Comparison of ENCODE assay signal across 13 cellular contexts in genomic region chr11:87659807-87660206, GRCh38.
DNase-seq lines count a peak whose midpoint lies in the region; TF ChIP-seq lines count a peak whose summit lies in the region.
"Had no signal": no experiment of that assay in that cellular context is flagged by ENCODE, and none has a peak within 500 bp of the region (broad histone marks: within the 10 kb centered on the region; RNA-seq: fewer than 3 reads in every experiment).

No MANE protein-coding gene starts in this region.

- peaks cover 0 to 14% (median 8%) of the 10 kb centered on the region in 6 donors for H3K9me3 Mint-ChIP-seq in immature natural killer cell

- no peak overlapping the region for H3K27ac Mint-ChIP-seq in immature natural killer cell
- H3K27ac Mint-ChIP-seq: B cell; CD8-positive, alpha-beta T cell; H9 had no signal

- H3K4me1 Mint-ChIP-seq in immature natural killer cell: no peaks in the 10 kb centered on the region
- H3K4me1 Mint-ChIP-seq: B cell had no signal

- H3K4me1 ChIP-seq in left ventricle myocardium inferior: no peaks in the 10 kb centered on the region
- H3K4me1 ChIP-seq: BLaER1 treated with 17β-estradiol and CSF1 and Interleukin-3, amounts not matched to agents 10 nM and 100 nM had no signal

- H3K27ac ChIP-seq in cingulate gyrus (ENCODE audit: low read depth, low read length): peak overlapping the region; percentile 74
- H3K27ac ChIP-seq in temporal lobe (ENCODE audit: low read depth, low read length): peak overlapping the region; percentile 69
- no peak overlapping the region for H3K27ac ChIP-seq in left ventricle myocardium inferior (replicated peaks)
- H3K27ac ChIP-seq: BLaER1 treated with 17β-estradiol and CSF1 and Interleukin-3, amounts not matched to agents 10 nM and 100 nM had no signal

- DNase-seq in EL (peak; percentile 10), NCI-H226 (peak; percentile 70), GM20000 (ENCODE audit: low spot score) (no peak), left ventricle myocardium inferior (no peak), immature natural killer cell (no peak)
- DNase-seq: Calu3; CD8-positive, alpha-beta T cell; DMS79 treated with DMSO at 0.1 percent for 48 hours; H9 had no signal

- intact Hi-C loops in left ventricle myocardium inferior (cut with micrococcal nuclease): no loop called here

- H3K9me3 ChIP-seq in left ventricle myocardium inferior (replicated peaks): no peaks in the 10 kb centered on the region
- H3K9me3 ChIP-seq: BLaER1 treated with 17β-estradiol and CSF1 and Interleukin-3, amounts not matched to agents 10 nM and 100 nM had no signal

- no peaks in the 10 kb centered on the region for H3K27me3 Mint-ChIP-seq in immature natural killer cell (ENCODE audit: low read depth in 3 of 3)
- H3K27me3 Mint-ChIP-seq: B cell had no signal

- H3K36me3 ChIP-seq in left ventricle myocardium inferior: no peaks in the 10 kb centered on the region
- H3K36me3 ChIP-seq: BLaER1 treated with 17β-estradiol and CSF1 and Interleukin-3, amounts not matched to agents 10 nM and 100 nM had no signal

- H3K27me3 ChIP-seq in left ventricle myocardium inferior (ENCODE audit: low read depth): no peaks in the 10 kb centered on the region
- H3K27me3 ChIP-seq: BLaER1 treated with 17β-estradiol and CSF1 and Interleukin-3, amounts not matched to agents 10 nM and 100 nM had no signal

- no peaks in the 10 kb centered on the region for H3K36me3 Mint-ChIP-seq in immature natural killer cell
- H3K36me3 Mint-ChIP-seq: CD8-positive, alpha-beta T cell had no signal

- TF ChIP-seq CTCF in GM20000 (IDR thresholded peaks at IDR 0.05; ENCODE audit: extremely low read depth, missing control alignments) (no peak), left ventricle myocardium inferior (IDR thresholded peaks at IDR 0.05; ENCODE audit: borderline replicate concordance) (no peak)

- H3K4me3 Mint-ChIP-seq in immature natural killer cell: no peak overlapping the region
- H3K4me3 Mint-ChIP-seq: B cell; CD8-positive, alpha-beta T cell; H9 had no signal

- H3K4me3 ChIP-seq in left ventricle myocardium inferior: no peak overlapping the region
- H3K4me3 ChIP-seq: BLaER1 treated with 17β-estradiol and CSF1 and Interleukin-3, amounts not matched to agents 10 nM and 100 nM had no signal

Comparison
In these comparisons a context has a peak if more than half of its experiments do, and no peak if none do; other contexts are left out.
1. DNase-seq: peak in EL (single experiment) and NCI-H226 (single experiment); none in GM20000 (single experiment), left ventricle myocardium inferior (single experiment) and immature natural killer cell (0 of 3).